8 cellular contexts compared by ENCODE assay signal in the genomic region with DNA sequence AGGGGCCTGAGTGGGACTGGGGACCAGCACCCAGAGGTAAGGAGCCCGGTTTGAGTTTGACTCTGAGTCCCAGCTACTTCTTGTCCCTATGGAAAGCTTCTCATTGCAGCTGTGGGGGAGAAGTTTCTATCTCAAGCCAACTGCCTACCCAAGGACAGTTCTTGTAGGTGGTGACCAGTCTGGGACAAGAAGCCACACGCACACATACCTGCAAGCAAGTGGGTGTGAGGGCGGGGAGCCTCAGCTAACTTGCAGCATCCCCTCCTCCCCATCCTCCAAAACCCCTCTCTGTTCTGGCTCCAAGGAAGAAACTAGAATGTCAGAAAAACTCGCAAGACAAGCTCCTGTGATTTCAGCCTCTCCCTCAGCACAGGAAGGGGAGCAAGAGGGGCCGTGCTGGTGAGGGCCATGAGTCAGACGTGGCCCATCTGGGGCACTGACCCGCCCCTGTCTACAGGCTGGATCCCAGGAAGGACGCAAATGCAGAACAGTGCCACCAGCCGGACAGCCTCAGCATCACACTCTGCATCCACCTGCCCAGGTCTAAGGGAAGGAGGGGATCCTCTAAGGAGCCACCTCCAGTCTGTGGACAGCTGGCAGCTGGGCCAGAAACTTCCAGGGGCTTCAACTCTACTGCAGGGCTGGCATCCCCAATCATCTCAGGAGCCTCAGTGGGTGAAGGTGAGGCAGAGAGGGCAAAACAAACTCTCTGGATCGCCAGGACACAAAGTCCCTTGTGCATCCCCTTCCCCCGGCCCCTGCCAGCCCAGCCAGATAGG.
A peak's percentile ranks its signal among the peaks of the same experiment; 100 is the strongest.
DNase-seq lines count a peak whose midpoint lies in the region; ATAC-seq and TF ChIP-seq lines count a peak whose summit lies in the region.

No MANE protein-coding gene starts in this region.

- no peaks in the 10 kb centered on the region for H3K9me3 ChIP-seq in DND-41 (ENCODE audit: insufficient read depth, low read length, severe bottlenecking)
- H3K9me3 ChIP-seq in H9 (ENCODE audit: control insufficient read depth, low read depth, low read length): no peaks in the 10 kb centered on the region
- no peaks in the 10 kb centered on the region for H3K9me3 ChIP-seq in lower lobe of right lung
- no peaks in the 10 kb centered on the region for H3K9me3 ChIP-seq in effector memory CD4-positive, alpha-beta T cell (ENCODE audit: control insufficient read depth, low read length)

- TF ChIP-seq CTCF in DND-41 (IDR thresholded peaks at IDR 0.05; ENCODE audit: borderline replicate concordance, extremely low read depth, low read length, poor library complexity, severe bottlenecking): peak; percentile 16
- peak; percentile 85 for TF ChIP-seq CTCF in H9 (conservative IDR thresholded peaks at IDR 0.05)
- TF ChIP-seq CTCF in choroid plexus epithelial cell (conservative IDR thresholded peaks at IDR 0.05; ENCODE audit: low read depth, low read length): peak; percentile 83
- peak; percentile 57 for TF ChIP-seq CTCF in lower lobe of right lung (IDR thresholded peaks at IDR 0.05)

- no CpG with 5 or more reads among the region's 11 CpGs for WGBS in H9 (ENCODE audit: extremely low coverage, insufficient read length, low lambda C conversion rate)

- H3K27ac Mint-ChIP-seq in H9: peak overlapping the region in 1 of 3 experiments; percentile 94; a peak in 2 of 7 replicates

- H3K4me1 ChIP-seq in DND-41 (ENCODE audit: insufficient read depth, low read length) (no peaks in the 10 kb centered on the region), H9 (ENCODE audit: insufficient read depth, low read length) (no peaks in the 10 kb centered on the region), lower lobe of right lung (peaks cover 88% of the 10 kb centered on the region)
- no peaks in the 10 kb centered on the region for H3K4me1 ChIP-seq in effector memory CD4-positive, alpha-beta T cell (ENCODE audit: control insufficient read depth, insufficient read depth, low read length, poor library complexity, severe bottlenecking)

- H3K23me2 ChIP-seq in H9 (ENCODE audit: insufficient read length, low read depth, low read length, poor library complexity, severe bottlenecking): no peaks in the 10 kb centered on the region

- no peak overlapping the region for H2BK15ac ChIP-seq in H9 (ENCODE audit: low read depth, low read length)

- no peak overlapping the region for H2BK20ac ChIP-seq in H9 (ENCODE audit: low read depth, low read length, poor library complexity, severe bottlenecking)

- DNase-seq in DND-41: no peak
- peak; percentile 93 for DNase-seq in H9
- peak; percentile 8 for DNase-seq in NCI-H774 (lab: John Stamatoyannopoulos, UW)
- peak; percentile 86 for DNase-seq in choroid plexus epithelial cell (ENCODE audit: low read depth)
- DNase-seq in lower lobe of right lung: peak; percentile 85
- DNase-seq in inferior parietal cortex (ENCODE audit: extremely low spot score): no peak
- no peak for DNase-seq in NCI-H146 (lab: John Stamatoyannopoulos, UW)
- DNase-seq in effector memory CD4-positive, alpha-beta T cell: no peak

- no peaks in the 10 kb centered on the region for H3K27me3 Mint-ChIP-seq in H9 (ENCODE audit: low read depth)

- H2BK120ac ChIP-seq in H9 (ENCODE audit: low read depth, low read length, poor library complexity, severe bottlenecking): no peak overlapping the region

- H3K9me3 Mint-ChIP-seq in H9: no peaks in the 10 kb centered on the region

- no peak overlapping the region for H2AFZ ChIP-seq in DND-41 (ENCODE audit: low read depth, low read length)
- no peak overlapping the region for H2AFZ ChIP-seq in H9 (ENCODE audit: low read length)

- no peak overlapping the region for H3K56ac ChIP-seq in H9 (ENCODE audit: insufficient read length, low read depth, low read length)

- no peak overlapping the region for H3K27ac ChIP-seq in DND-41 (ENCODE audit: low read length)
- H3K27ac ChIP-seq in H9 (ENCODE audit: insufficient read length, low read depth, low read length): no peak overlapping the region
- peak overlapping the region; percentile 87 for H3K27ac ChIP-seq in lower lobe of right lung
- H3K27ac ChIP-seq in effector memory CD4-positive, alpha-beta T cell (ENCODE audit: insufficient read depth, low read length, poor library complexity, severe bottlenecking): no peak overlapping the region

- H3K27me3 ChIP-seq in DND-41 (ENCODE audit: insufficient read depth, low read length, poor library complexity) (no peaks in the 10 kb centered on the region), H9 (ENCODE audit: insufficient read depth, low read length) (no peaks in the 10 kb centered on the region), lower lobe of right lung (ENCODE audit: low read depth) (no peaks in the 10 kb centered on the region)
- no peaks in the 10 kb centered on the region for H3K27me3 ChIP-seq in effector memory CD4-positive, alpha-beta T cell (replicated peaks; ENCODE audit: control insufficient read depth, insufficient read depth, low read length, poor library complexity, severe bottlenecking)

- H2BK12ac ChIP-seq in H9 (ENCODE audit: insufficient read length, low read depth, low read length): no peak overlapping the region

- H3K36me3 Mint-ChIP-seq in H9 (ENCODE audit: insufficient read depth in 1 of 3, low read depth in 3 of 3): no peaks in the 10 kb centered on the region; a peak in 1 of 7 replicates

- H3K79me1 ChIP-seq in H9 (ENCODE audit: insufficient read depth, low read depth, low read length, poor library complexity, severe bottlenecking): no peaks in the 10 kb centered on the region

- H3K9ac ChIP-seq in DND-41 (ENCODE audit: low read depth, low read length) (no peak overlapping the region), H9 (ENCODE audit: extremely low read depth, insufficient read length, low read length) (no peak overlapping the region)

- H4K8ac ChIP-seq in H9 (replicated peaks; ENCODE audit: insufficient read length, low read depth, low read length): no peak overlapping the region

- peaks cover 6% of the 10 kb centered on the region; the same call in 1 of the 2 replicates for H4K20me1 ChIP-seq in DND-41 (ENCODE audit: insufficient read depth, low read length)
- no peaks in the 10 kb centered on the region for H4K20me1 ChIP-seq in H9 (ENCODE audit: control insufficient read depth, insufficient read depth, insufficient read length)

- H3K14ac ChIP-seq in H9 (ENCODE audit: insufficient read depth, low read length): no peak overlapping the region

- no peak overlapping the region for H2BK5ac ChIP-seq in H9 (ENCODE audit: insufficient read length, low read length)

- H4K91ac ChIP-seq in H9 (ENCODE audit: insufficient read length, low read depth, low read length): no peak overlapping the region

- H3K36me3 ChIP-seq in DND-41 (ENCODE audit: insufficient read depth, low read length): no peaks in the 10 kb centered on the region
- peaks cover 70% of the 10 kb centered on the region for H3K36me3 ChIP-seq in lower lobe of right lung
- H3K36me3 ChIP-seq in effector memory CD4-positive, alpha-beta T cell (ENCODE audit: control insufficient read depth, insufficient read depth, low read length): no peaks in the 10 kb centered on the region

- no peak overlapping the region for H3K4me2 ChIP-seq in DND-41 (ENCODE audit: insufficient read depth, low read length)
- no peak overlapping the region for H3K4me2 ChIP-seq in H9 (ENCODE audit: insufficient read depth, insufficient read length, low read length)

- H3K23ac ChIP-seq in H9 (ENCODE audit: insufficient read length, low read depth, low read length): no peak overlapping the region

- H3K4ac ChIP-seq in H9 (ENCODE audit: low read depth, low read length): no peak overlapping the region

- ATAC-seq in DND-41 (ENCODE audit: insufficient read depth, low read depth): no peak
- peak; percentile 57 to 63 for ATAC-seq in lower lobe of right lung

- no peak overlapping the region for H3K4me3 Mint-ChIP-seq in H9

- H3K79me2 ChIP-seq in DND-41 (ENCODE audit: insufficient read depth, low read length) (no peaks in the 10 kb centered on the region), H9 (ENCODE audit: insufficient read depth, low read length) (no peaks in the 10 kb centered on the region)

- no peak overlapping the region for H2AK5ac ChIP-seq in H9 (ENCODE audit: insufficient read length, low read length)

- intact Hi-C loops in lower lobe of right lung (cut with DNase I): no loop called here

- H3K4me3 ChIP-seq in DND-41 (ENCODE audit: low read depth in 1 of 2, low read length in 2 of 2): no peak overlapping the region
- H3K4me3 ChIP-seq in choroid plexus epithelial cell (ENCODE audit: low read depth, low read length): no peak overlapping the region
- H3K4me3 ChIP-seq in lower lobe of right lung: peak overlapping the region; percentile 45
- no peak overlapping the region for H3K4me3 ChIP-seq in effector memory CD4-positive, alpha-beta T cell (ENCODE audit: insufficient read depth, low read depth, low read length, poor library complexity, severe bottlenecking)

- H3T11ph ChIP-seq in H9 (ENCODE audit: low read length): no peak overlapping the region

- no peak overlapping the region for H4K5ac ChIP-seq in H9 (ENCODE audit: insufficient read length, low read depth, low read length)

- no peak overlapping the region for H3K18ac ChIP-seq in H9 (ENCODE audit: insufficient read length, low read depth, low read length)

- peaks cover 12 to 32% of the 10 kb centered on the region in 2 experiments for H3K4me1 Mint-ChIP-seq in H9

Comparison
In these comparisons a context has a peak if more than half of its experiments do, and no peak if none do; other contexts are left out.
1. DNase-seq: peak in H9 (single experiment), NCI-H774 (single experiment), choroid plexus epithelial cell (single experiment) and lower lobe of right lung (single experiment); none in DND-41 (single experiment), inferior parietal cortex (single experiment), NCI-H146 (single experiment) and effector memory CD4-positive, alpha-beta T cell (0 of 3).
2. CTCF ChIP-seq: peak in every context shown above with its lines; median percentile 85 in H9; 83 in choroid plexus epithelial cell; 57 in lower lobe of right lung; 16 in DND-41.